33 cellular contexts compared by ENCODE assay signal in the genomic region with DNA sequence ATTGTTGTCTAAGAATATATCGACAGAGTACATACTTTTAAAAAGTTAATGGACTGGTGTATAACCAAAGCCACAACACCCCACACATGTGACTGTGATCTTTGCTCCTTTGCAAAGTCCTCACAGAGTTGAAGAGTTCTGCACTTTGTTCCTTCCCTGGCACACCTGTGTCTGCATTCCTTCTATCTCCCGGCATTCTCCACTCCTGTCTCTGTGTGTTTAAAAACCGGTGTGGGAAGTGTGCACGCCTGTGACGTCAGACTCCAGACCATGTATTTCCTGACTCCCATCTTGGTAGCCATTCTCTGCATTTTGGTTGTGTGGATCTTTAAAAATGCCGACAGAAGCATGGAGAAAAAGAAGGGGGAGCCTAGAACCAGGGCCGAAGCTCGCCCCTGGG. TPM values are rescaled to one million over a fixed set of nuclear protein-coding genes. Genes with fewer than 3 reads are reported as not detected.
DNase-seq lines count a peak whose midpoint lies in the region; ATAC-seq and TF ChIP-seq lines count a peak whose summit lies in the region.
"Had no signal": no experiment of that assay in that cellular context is flagged by ENCODE, and none has a peak within 500 bp of the region (broad histone marks: within the 10 kb centered on the region; RNA-seq: fewer than 3 reads in every experiment).

A gene with protein sequence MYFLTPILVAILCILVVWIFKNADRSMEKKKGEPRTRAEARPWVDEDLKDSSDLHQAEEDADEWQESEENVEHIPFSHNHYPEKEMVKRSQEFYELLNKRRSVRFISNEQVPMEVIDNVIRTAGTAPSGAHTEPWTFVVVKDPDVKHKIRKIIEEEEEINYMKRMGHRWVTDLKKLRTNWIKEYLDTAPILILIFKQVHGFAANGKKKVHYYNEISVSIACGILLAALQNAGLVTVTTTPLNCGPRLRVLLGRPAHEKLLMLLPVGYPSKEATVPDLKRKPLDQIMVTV (plus strand): TSS at position 251 of the 400 bp plus-strand sequence. CDS start 20 bp downstream, at position 271.

- H3K4me3 ChIP-seq in muscle layer of duodenum (ENCODE audit: low read depth in 1 of 2, low read length in 2 of 2), result no peak within 1 kb of the TSS
- no peak within 1 kb of the TSS for H3K4me3 ChIP-seq in upper lobe of right lung
- H3K4me3 ChIP-seq: adrenal gland; BLaER1 treated with 17β-estradiol and CSF1 and Interleukin-3, amounts not matched to agents 10 nM and 100 nM; dorsolateral prefrontal cortex; GM23248; heart right ventricle had no signal

- H3K27ac ChIP-seq in muscle layer of duodenum (ENCODE audit: low read length) (peak within 1 kb of the TSS; percentile 29), upper lobe of right lung (no peak within 1 kb of the TSS)
- H3K27ac ChIP-seq: 22Rv1; adrenal gland; BLaER1 treated with 17β-estradiol and CSF1 and Interleukin-3, amounts not matched to agents 10 nM and 100 nM; dorsolateral prefrontal cortex; GM23248; heart right ventricle; KMS-11 had no signal

- H3K9me3 ChIP-seq in muscle layer of duodenum (ENCODE audit: control insufficient read depth in 1 of 2, low read length in 2 of 2) (no peaks in the 10 kb centered on the region), upper lobe of right lung (no peaks in the 10 kb centered on the region)
- H3K9me3 ChIP-seq: adrenal gland; BLaER1 treated with 17β-estradiol and CSF1 and Interleukin-3, amounts not matched to agents 10 nM and 100 nM; heart right ventricle had no signal

- ATAC-seq in upper lobe of right lung, result peak; percentile 76
- ATAC-seq: activated CD4-positive, alpha-beta T cell treated with anti-CD3 and anti-CD28 coated beads for 36 hours; activated CD8-positive, alpha-beta T cell treated with anti-CD3 and anti-CD28 coated beads for 36 hours; heart right ventricle; stimulated activated memory B cell treated with anti-CD40 and anti-IgM and Interleukin-4, amounts not matched to agents 10 μg/mL and 1 μg/mL and 100 μg/mL, for 72 hours had no signal

- peak; percentile 38 for DNase-seq in DMS53 (lab: John Stamatoyannopoulos, UW)
- DNase-seq in DMS53 treated with DMSO at 0.1 percent for 48 hours (lab: John Stamatoyannopoulos, UW; ENCODE audit: unreplicated experiment), result no peak
- DNase-seq in left kidney (ENCODE audit: low read depth, low spot score), result peak; percentile 31
- no peak for DNase-seq in upper lobe of right lung
- DNase-seq in cardiac septum (ENCODE audit: low spot score), result no peak
- DNase-seq in activated CD4-positive, alpha-beta T cell treated with anti-CD3 and anti-CD28 coated beads for 1 hour, result no peak
- DNase-seq in activated effector memory CD4-positive, alpha-beta T cell treated with Interleukin-2 at 50 U/mL for 16 hours, result no peak
- DNase-seq: activated CD4-positive, alpha-beta T cell treated with anti-CD3 and anti-CD28 coated beads for 36 hours; activated CD8-positive, alpha-beta T cell treated with anti-CD3 and anti-CD28 coated beads for 36 hours; activated naive CD4-positive, alpha-beta T cell treated with anti-CD3 and anti-CD28 coated beads, Interleukin-2, amount 10 ng/mL, durations not matched to agents 7 days and 5 days; adrenal gland; DMS79; dorsolateral prefrontal cortex; GDM1; GM23248; heart right ventricle; kidney glomerular epithelial cell; mesenchymal stem cell; MV-4-11; NCI-H1436 treated with DMSO at 0.1 percent for 48 hours; NCI-H2107; NCI-H345; nucleus accumbens; Right ventricle myocardium superior; substantia nigra; T-helper 2 cell had no signal

- no peaks in the 10 kb centered on the region for H3K27me3 ChIP-seq in muscle layer of duodenum (ENCODE audit: low read depth, low read length)
- H3K27me3 ChIP-seq in upper lobe of right lung, result no peaks in the 10 kb centered on the region
- H3K27me3 ChIP-seq: adrenal gland, heart right ventricle had no signal

- no peaks in the 10 kb centered on the region for H3K36me3 ChIP-seq in muscle layer of duodenum (ENCODE audit: control insufficient read depth in 1 of 2, insufficient read depth in 2 of 2, low read length in 2 of 2)
- no peaks in the 10 kb centered on the region for H3K36me3 ChIP-seq in upper lobe of right lung
- H3K36me3 ChIP-seq: adrenal gland; BLaER1 treated with 17β-estradiol and CSF1 and Interleukin-3, amounts not matched to agents 10 nM and 100 nM; heart right ventricle had no signal

- no peak for TF ChIP-seq CTCF in upper lobe of right lung (IDR thresholded peaks at IDR 0.05)

- H3K4me1 ChIP-seq in muscle layer of duodenum (ENCODE audit: control insufficient read depth in 1 of 2, insufficient read depth in 2 of 2, low read length in 2 of 2) (no peaks in the 10 kb centered on the region), upper lobe of right lung (no peaks in the 10 kb centered on the region)
- H3K4me1 ChIP-seq: adrenal gland had no signal

- intact Hi-C loops in upper lobe of right lung (cut with DNase I), result no loop called here
- intact Hi-C loops in cardiac septum (cut with DNase I), result no loop called here

RNA-seq across cellular contexts. Expression of the gene that starts here (rescaled TPM):
- 1.2 TPM for total RNA-seq in upper lobe of right lung
- not detected for total RNA-seq in cardiac septum
- total RNA-seq: activated CD4-positive, alpha-beta T cell treated with anti-CD3 and anti-CD28 coated beads for 36 hours; activated CD8-positive, alpha-beta T cell treated with anti-CD3 and anti-CD28 coated beads for 36 hours; frontal cortex; GM23248; heart right ventricle; Right ventricle myocardium superior; skeletal muscle tissue had no signal

Comparison
In these comparisons a context has a peak if more than half of its experiments do, and no peak if none do; other contexts are left out.
1. DNase-seq: peak in DMS53 (single experiment) and left kidney (single experiment); none in DMS53 treated with DMSO at 0.1 percent for 48 hours (single experiment), upper lobe of right lung (single experiment), cardiac septum (single experiment), activated CD4-positive, alpha-beta T cell treated with anti-CD3 and anti-CD28 coated beads for 1 hour (single experiment) and activated effector memory CD4-positive, alpha-beta T cell treated with Interleukin-2 at 50 U/mL for 16 hours (single experiment).